ENCODE assay signal across 13 cellular contexts in the genomic region with DNA sequence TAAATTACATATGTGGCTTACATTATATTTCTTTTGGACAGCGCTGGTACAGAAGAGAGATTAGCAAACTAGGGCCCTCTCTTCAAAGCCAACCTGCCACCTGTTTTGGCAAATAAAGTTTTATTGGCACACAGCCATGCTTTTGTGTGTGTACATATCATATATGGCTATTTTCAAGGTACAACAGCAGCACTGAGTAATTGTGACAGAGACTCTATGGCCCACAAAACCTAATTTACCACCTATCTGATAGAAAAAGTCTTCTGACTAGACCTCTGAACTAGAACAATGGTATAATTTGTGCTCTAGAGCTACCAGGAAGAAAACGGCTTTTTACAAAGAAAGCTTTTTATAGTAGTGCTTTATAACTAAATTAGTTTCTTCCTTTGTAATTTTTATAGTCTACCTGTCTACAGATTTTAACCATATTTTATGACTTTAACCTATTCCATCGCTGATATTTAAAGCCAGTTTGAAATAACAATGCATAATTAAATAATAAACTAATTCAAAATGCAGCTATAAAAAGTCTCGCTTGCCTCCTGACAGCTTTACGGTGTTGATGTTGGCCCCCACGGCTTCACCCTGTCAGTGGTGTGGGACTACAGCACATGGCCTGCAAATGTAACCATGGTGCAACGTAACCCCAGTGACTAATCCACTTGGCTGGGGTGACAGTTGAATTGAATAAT. TPM values are rescaled to one million over a fixed set of nuclear protein-coding genes. Genes with fewer than 3 reads are reported as not detected.
DNase-seq lines count a peak whose midpoint lies in the region; ATAC-seq, FAIRE-seq and TF ChIP-seq lines count a peak whose summit lies in the region.
"Had no signal": no experiment of that assay in that cellular context is flagged by ENCODE, and none has a peak within 500 bp of the region (broad histone marks: within the 10 kb centered on the region; RNA-seq: fewer than 3 reads in every experiment).

No MANE protein-coding gene starts in this region.

- ATAC-seq in pancreas = peak; percentile 57 to 79 (median 74)
- ATAC-seq in GM18907 (IDR thresholded peaks at IDR 0.05; ENCODE audit: unreplicated experiment) = no peak
- no peak for ATAC-seq in HG03565 (IDR thresholded peaks at IDR 0.05; ENCODE audit: unreplicated experiment)
- ATAC-seq in right cardiac atrium = no peak
- no peak for ATAC-seq in HG03139 (IDR thresholded peaks at IDR 0.05; ENCODE audit: unreplicated experiment)
- ATAC-seq: CD8-positive, alpha-beta T cell; sciatic nerve had no signal

- H3K36me3 ChIP-seq in pancreas = peaks cover 0 to 3% (median 0%) of the 10 kb centered on the region in 3 donors

- no peak for TF ChIP-seq CTCF in brain (conservative IDR thresholded peaks at IDR 0.05)
- no peak for TF ChIP-seq CTCF in pancreas (IDR thresholded peaks at IDR 0.05)

- peaks cover 4% of the 10 kb centered on the region for H3K27me3 Mint-ChIP-seq in brain

- FAIRE-seq in pancreas (lab: Jason Lieb, UNC) = peak; percentile 81
- FAIRE-seq: GM12891 had no signal

- peak overlapping the region in 4 of 5 experiments; percentile 36 to 90 (median 85) for H3K27ac Mint-ChIP-seq in brain
- H3K27ac Mint-ChIP-seq: CD8-positive, alpha-beta T cell had no signal

- no peaks in the 10 kb centered on the region for H3K27me3 ChIP-seq in pancreas
- H3K27me3 ChIP-seq in right cardiac atrium (ENCODE audit: control insufficient read depth, insufficient read depth) = no peaks in the 10 kb centered on the region
- H3K27me3 ChIP-seq: adrenal gland had no signal

- H3K4me3 Mint-ChIP-seq in brain = peak overlapping the region in 3 of 5 experiments; percentile 7 to 45 (median 39)
- H3K4me3 Mint-ChIP-seq: CD8-positive, alpha-beta T cell had no signal

- peaks cover 7% of the 10 kb centered on the region for H3K36me3 Mint-ChIP-seq in brain

- 53 to 58% methylated on average over 7 of the region's 7 CpGs for WGBS in pancreas, 2 donors
- WGBS in right cardiac atrium = 90% methylated on average over 7 of the region's 7 CpGs

- peak overlapping the region in 2 of 4 donors; percentile 16 to 64 for H3K27ac ChIP-seq in pancreas
- H3K27ac ChIP-seq in right cardiac atrium (ENCODE audit: low read length) = no peak overlapping the region
- H3K27ac ChIP-seq: adrenal gland had no signal

- no peaks in the 10 kb centered on the region for H3K9me3 Mint-ChIP-seq in brain
- H3K9me3 Mint-ChIP-seq: CD8-positive, alpha-beta T cell had no signal

- H3K4me1 ChIP-seq in pancreas (peaks cover 0 to 21% (median 14%) of the 10 kb centered on the region in 3 donors), right cardiac atrium (ENCODE audit: control insufficient read depth, insufficient read depth, low read length) (no peaks in the 10 kb centered on the region)
- H3K4me1 ChIP-seq: adrenal gland had no signal

- DNase-seq in DMS153 treated with DMSO at 0.1 percent for 48 hours (lab: John Stamatoyannopoulos, UW; ENCODE audit: unreplicated experiment) (peak; percentile 54), LoVo (ENCODE audit: low spot score) (peak; percentile 26), pancreas (peak in 2 of 6 donors; percentile 12 to 62), right cardiac atrium (no peak)
- DNase-seq: activated CD8-positive, alpha-beta memory T cell treated with anti-CD3 and anti-CD28 coated beads, Interleukin-2, amount 50 U/mL, for 4 hours; adrenal gland; CD8-positive, alpha-beta T cell had no signal

- peaks cover 13% of the 10 kb centered on the region for H3K4me1 Mint-ChIP-seq in brain

- intact Hi-C loops in pancreas (cut with DNase I) (no loop called here), right cardiac atrium (cut with DNase I) (no loop called here)

- H3K4me3 ChIP-seq in pancreas (no peak overlapping the region), right cardiac atrium (ENCODE audit: low read length) (no peak overlapping the region)
- H3K4me3 ChIP-seq: adrenal gland had no signal

- H3K9me3 ChIP-seq in pancreas (no peaks in the 10 kb centered on the region), right cardiac atrium (ENCODE audit: control insufficient read depth, low read length) (no peaks in the 10 kb centered on the region)
- H3K9me3 ChIP-seq: adrenal gland had no signal

RNA-seq across cellular contexts. Expression of gene DPY19L3, which starts 17.7 kb away (rescaled TPM):
- polyA plus RNA-seq in brain (ENCODE audit: insufficient read depth, low read depth, low replicate concordance) (25.4 TPM), pancreas (10 to 100 TPM in 1 of 2 donors, 1 to 10 TPM in 1; 5.9 to 10.2 TPM), right cardiac atrium (3.2 TPM)
- total RNA-seq in pancreas (10 to 100 TPM; 10.9 to 31.0 (median 15.2) TPM), right cardiac atrium (10 to 100 TPM in 2 of 4 donors, 1 to 10 TPM in 2; 8.7 to 13.3 (median 11.3) TPM)

RNA-seq across cellular contexts. Expression of gene ZNF507, which starts 42.4 kb away (rescaled TPM):
- polyA plus RNA-seq in brain (ENCODE audit: insufficient read depth, low read depth, low replicate concordance) = 16.7 TPM
- 10 to 100 TPM in 3 of 6 donors, 1 to 10 TPM in 3; 7.6 to 14.7 (median 9.6) TPM for total RNA-seq in pancreas
- polyA plus RNA-seq in pancreas = 1 to 10 TPM; 3.5 to 6.2 TPM
- total RNA-seq in right cardiac atrium = 10 to 100 TPM; 13.9 to 19.5 (median 16.0) TPM
- polyA plus RNA-seq in right cardiac atrium = 3.6 TPM

Comparison
In these comparisons a context has a peak if more than half of its experiments do, and no peak if none do; other contexts are left out.
1. DNase-seq: peak in DMS153 treated with DMSO at 0.1 percent for 48 hours (single experiment) and LoVo (single experiment); none in right cardiac atrium (0 of 3).
2. ATAC-seq: peak in pancreas (4 of 4); none in GM18907 (single experiment), HG03565 (single experiment), right cardiac atrium (0 of 2) and HG03139 (single experiment).